Comparison of ENCODE assay signal across 1 cellular context in the genomic region with DNA sequence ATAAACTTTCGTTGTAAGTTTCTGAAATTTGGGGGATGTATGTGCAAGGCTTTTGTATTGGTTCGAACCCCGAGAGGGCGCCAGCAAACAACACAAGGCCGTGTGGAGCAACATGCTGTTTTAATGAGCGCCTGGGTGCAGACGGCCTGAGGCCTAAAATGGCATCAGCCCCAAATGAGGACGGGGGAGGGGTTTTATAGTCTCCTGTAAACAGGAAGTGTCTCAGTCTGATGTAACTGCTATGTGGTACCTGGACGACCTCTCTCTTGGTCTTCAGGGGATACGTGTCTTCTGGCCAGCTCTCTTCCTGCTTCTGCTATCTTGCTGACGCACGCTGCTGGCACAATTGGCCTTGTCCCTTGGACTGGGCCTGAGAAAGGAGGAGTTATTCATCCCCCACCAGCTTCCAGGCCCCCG.
TF ChIP-seq lines count a peak whose summit lies in the region.

No MANE protein-coding gene starts in this region.

TF ChIP-seq in HepG2, 621 proteins besides CTCF, POLR2A, EP300 and RAD21 (continued from another document):
- TF ChIP-seq, protein P1, sequence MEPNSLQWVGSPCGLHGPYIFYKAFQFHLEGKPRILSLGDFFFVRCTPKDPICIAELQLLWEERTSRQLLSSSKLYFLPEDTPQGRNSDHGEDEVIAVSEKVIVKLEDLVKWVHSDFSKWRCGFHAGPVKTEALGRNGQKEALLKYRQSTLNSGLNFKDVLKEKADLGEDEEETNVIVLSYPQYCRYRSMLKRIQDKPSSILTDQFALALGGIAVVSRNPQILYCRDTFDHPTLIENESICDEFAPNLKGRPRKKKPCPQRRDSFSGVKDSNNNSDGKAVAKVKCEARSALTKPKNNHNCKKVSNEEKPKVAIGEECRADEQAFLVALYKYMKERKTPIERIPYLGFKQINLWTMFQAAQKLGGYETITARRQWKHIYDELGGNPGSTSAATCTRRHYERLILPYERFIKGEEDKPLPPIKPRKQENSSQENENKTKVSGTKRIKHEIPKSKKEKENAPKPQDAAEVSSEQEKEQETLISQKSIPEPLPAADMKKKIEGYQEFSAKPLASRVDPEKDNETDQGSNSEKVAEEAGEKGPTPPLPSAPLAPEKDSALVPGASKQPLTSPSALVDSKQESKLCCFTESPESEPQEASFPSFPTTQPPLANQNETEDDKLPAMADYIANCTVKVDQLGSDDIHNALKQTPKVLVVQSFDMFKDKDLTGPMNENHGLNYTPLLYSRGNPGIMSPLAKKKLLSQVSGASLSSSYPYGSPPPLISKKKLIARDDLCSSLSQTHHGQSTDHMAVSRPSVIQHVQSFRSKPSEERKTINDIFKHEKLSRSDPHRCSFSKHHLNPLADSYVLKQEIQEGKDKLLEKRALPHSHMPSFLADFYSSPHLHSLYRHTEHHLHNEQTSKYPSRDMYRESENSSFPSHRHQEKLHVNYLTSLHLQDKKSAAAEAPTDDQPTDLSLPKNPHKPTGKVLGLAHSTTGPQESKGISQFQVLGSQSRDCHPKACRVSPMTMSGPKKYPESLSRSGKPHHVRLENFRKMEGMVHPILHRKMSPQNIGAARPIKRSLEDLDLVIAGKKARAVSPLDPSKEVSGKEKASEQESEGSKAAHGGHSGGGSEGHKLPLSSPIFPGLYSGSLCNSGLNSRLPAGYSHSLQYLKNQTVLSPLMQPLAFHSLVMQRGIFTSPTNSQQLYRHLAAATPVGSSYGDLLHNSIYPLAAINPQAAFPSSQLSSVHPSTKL (CRISPR knock-in tag; IDR thresholded peaks at IDR 0.05), result 0 out of 2 replicates have a peak, but pooled peaks have one; percentile 9
- TF ChIP-seq HNF4G (IDR thresholded peaks at IDR 0.05; ENCODE audit: borderline replicate concordance, low read depth, low read length), result no peak
- no peak for TF ChIP-seq HNF4G (CRISPR knock-in tag; IDR thresholded peaks at IDR 0.05; ENCODE audit: borderline replicate concordance, low read depth)
- no peak for TF ChIP-seq RBM39 (IDR thresholded peaks at IDR 0.05; ENCODE audit: low read depth, low read length, poor library complexity, severe bottlenecking)
- TF ChIP-seq NONO (IDR thresholded peaks at IDR 0.05), result no peak
- TF ChIP-seq NONO (CRISPR knock-in tag; conservative IDR thresholded peaks at IDR 0.05), result no peak
- peak; percentile 36; the same call in 1 of the 2 replicates for TF ChIP-seq GABPB1 (CRISPR knock-in tag; IDR thresholded peaks at IDR 0.05)
- no peak for TF ChIP-seq ZFP62 (CRISPR knock-in tag; IDR thresholded peaks at IDR 0.05)
- no peak for TF ChIP-seq FOXK2 (IDR thresholded peaks at IDR 0.05)
- no peak for TF ChIP-seq GABPA (IDR thresholded peaks at IDR 0.05; ENCODE audit: low read depth, low read length)
- TF ChIP-seq GABPA (CRISPR knock-in tag; IDR thresholded peaks at IDR 0.05; ENCODE audit: low read depth), result peak; percentile 64
- 0 out of 2 replicates have a peak, but pooled peaks have one; percentile 16 for TF ChIP-seq ELF3 (CRISPR knock-in tag; IDR thresholded peaks at IDR 0.05)
